1 cellular context compared by ENCODE assay signal in the genomic region with DNA sequence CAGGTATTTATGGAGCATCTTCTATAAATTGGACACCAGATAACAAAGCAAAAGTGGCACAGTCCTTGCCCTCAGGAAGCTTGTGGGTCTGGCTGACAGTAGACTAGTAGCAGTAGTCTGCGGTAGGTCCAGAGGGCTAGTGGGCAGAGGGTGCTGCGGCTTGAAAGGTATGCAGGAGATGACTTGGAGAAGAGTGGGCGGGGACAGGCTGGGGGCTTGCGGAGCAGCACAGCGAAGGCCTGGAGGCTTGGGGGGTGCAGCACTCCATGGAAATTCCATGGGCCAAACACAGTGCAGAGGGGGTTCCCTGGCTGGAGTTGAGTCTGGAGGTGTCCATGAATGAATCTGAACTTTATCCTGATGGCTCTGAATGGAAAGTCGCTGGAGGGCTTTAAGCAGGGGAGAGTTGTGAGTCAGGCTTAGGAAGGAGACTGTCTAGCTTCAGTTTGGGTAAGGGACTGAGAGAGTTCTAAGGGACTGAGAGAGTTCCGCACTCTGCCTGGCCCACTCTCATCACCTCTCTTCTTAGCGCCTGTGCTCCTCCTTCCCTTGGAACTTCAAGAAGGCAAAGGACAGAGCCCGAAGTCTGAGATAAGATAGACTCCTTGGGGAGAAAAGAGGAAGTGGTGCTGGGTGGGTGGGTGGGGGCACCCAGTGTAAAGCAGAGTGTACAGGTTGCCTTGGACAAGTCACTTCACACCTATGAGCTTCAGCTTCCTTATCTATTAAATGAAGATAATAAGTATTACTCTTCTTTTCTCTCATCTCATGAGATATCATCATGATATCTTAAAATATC.
TF ChIP-seq lines count a peak whose summit lies in the region.

No MANE protein-coding gene starts in this region.

TF ChIP-seq in K562, 482 proteins besides CTCF, POLR2A, EP300 and RAD21:
- TF ChIP-seq, protein P1, sequence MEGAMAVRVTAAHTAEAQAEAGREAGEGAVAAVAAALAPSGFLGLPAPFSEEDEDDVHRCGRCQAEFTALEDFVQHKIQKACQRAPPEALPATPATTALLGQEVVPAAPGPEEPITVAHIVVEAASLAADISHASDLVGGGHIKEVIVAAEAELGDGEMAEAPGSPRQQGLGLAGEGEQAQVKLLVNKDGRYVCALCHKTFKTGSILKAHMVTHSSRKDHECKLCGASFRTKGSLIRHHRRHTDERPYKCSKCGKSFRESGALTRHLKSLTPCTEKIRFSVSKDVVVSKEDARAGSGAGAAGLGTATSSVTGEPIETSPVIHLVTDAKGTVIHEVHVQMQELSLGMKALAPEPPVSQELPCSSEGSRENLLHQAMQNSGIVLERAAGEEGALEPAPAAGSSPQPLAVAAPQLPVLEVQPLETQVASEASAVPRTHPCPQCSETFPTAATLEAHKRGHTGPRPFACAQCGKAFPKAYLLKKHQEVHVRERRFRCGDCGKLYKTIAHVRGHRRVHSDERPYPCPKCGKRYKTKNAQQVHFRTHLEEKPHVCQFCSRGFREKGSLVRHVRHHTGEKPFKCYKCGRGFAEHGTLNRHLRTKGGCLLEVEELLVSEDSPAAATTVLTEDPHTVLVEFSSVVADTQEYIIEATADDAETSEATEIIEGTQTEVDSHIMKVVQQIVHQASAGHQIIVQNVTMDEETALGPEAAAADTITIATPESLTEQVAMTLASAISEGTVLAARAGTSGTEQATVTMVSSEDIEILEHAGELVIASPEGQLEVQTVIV (CRISPR knock-in tag; IDR thresholded peaks at IDR 0.05; ENCODE audit: borderline replicate concordance): no peak
- TF ChIP-seq SPI1 (IDR thresholded peaks at IDR 0.05; ENCODE audit: borderline replicate concordance, low read depth, low read length) (peak; percentile 94), VEZF1 (CRISPR knock-in tag; IDR thresholded peaks at IDR 0.05) (peak; percentile 84), TSC22D4 (tag; IDR thresholded peaks at IDR 0.05) (no peak), RBFOX2 (IDR thresholded peaks at IDR 0.05; ENCODE audit: low read depth, low read length) (no peak)
